In genomic region chr7:144814326-144814725, GRCh38 we compare ENCODE assay signal across 28 cellular contexts.
"Had no signal": no experiment of that assay in that cellular context is flagged by ENCODE, and none has a peak within 500 bp of the region (broad histone marks: within the 10 kb centered on the region; RNA-seq: fewer than 3 reads in every experiment).

No MANE protein-coding gene starts in this region.

- H3K27me3 Mint-ChIP-seq: activated CD4-positive, alpha-beta memory T cell treated with anti-CD3 and anti-CD28 coated beads, Interleukin-2, amount 10 ng/mL, durations not matched to agents 7 days and 5 days; activated naive CD8-positive, alpha-beta T cell treated with anti-CD3 and anti-CD28 coated beads, Interleukin-2, amount 10 ng/mL, durations not matched to agents 7 days and 5 days; central memory CD8-positive, alpha-beta T cell had no signal

- H3K9me3 ChIP-seq: ascending aorta, body of pancreas, MG63, Peyer's patch, SJCRH30, SK-N-SH had no signal

- DNase-seq: activated CD4-positive, alpha-beta memory T cell treated with anti-CD3 and anti-CD28 coated beads, Interleukin-2, amount 10 ng/mL, durations not matched to agents 7 days and 5 days; activated CD4-positive, alpha-beta T cell treated with anti-CD3 and anti-CD28 coated beads for 1 hour; activated CD4-positive, alpha-beta T cell treated with anti-CD3 and anti-CD28 coated beads, Interleukin-2, amount 50 U/mL, for 1 hour; activated CD8-positive, alpha-beta memory T cell treated with anti-CD3 and anti-CD28 coated beads, Interleukin-2, amount 50 U/mL, for 48 hours; activated effector memory CD4-positive, alpha-beta T cell treated with Interleukin-2 at 50 U/mL for 16 hours; activated naive CD4-positive, alpha-beta T cell treated with Interleukin-2 at 50 U/mL for 16 hours; activated naive CD8-positive, alpha-beta T cell treated with anti-CD3 and anti-CD28 coated beads, Interleukin-2, amount 10 ng/mL, durations not matched to agents 7 days and 5 days; activated T-cell treated with anti-CD3 and anti-CD28 coated beads, Interleukin-2, amount 50 U/mL, for 1 hour; amniotic stem cell; body of pancreas; MG63; MV-4-11; NCI-H1092 treated with DMSO at 0.1 percent for 48 hours; NCI-H1417 treated with DMSO at 0.1 percent for 48 hours; NCI-H1694 treated with DMSO at 0.1 percent for 48 hours; NCI-H2029 treated with DMSO at 0.1 percent for 48 hours; NCI-H510A treated with DMSO at 0.1 percent for 48 hours; Peyer's patch; Right ventricle myocardium superior; SJCRH30; SK-N-SH; SW 1271; T-helper 9 cell had no signal

- H3K36me3 ChIP-seq: ascending aorta, MG63, Peyer's patch, SJCRH30 had no signal

- H3K27ac ChIP-seq: ascending aorta, body of pancreas, Peyer's patch, RWPE1, SJCRH30 had no signal

- H3K27me3 ChIP-seq: ascending aorta, body of pancreas, MG63, Peyer's patch, SJCRH30 had no signal

- H3K36me3 Mint-ChIP-seq: WTC11 had no signal

- H3K4me3 Mint-ChIP-seq: activated CD4-positive, alpha-beta memory T cell treated with anti-CD3 and anti-CD28 coated beads, Interleukin-2, amount 10 ng/mL, durations not matched to agents 7 days and 5 days; activated naive CD8-positive, alpha-beta T cell treated with anti-CD3 and anti-CD28 coated beads, Interleukin-2, amount 10 ng/mL, durations not matched to agents 7 days and 5 days; central memory CD8-positive, alpha-beta T cell; T-helper 1 cell treated with Interleukin-12 subunit alpha and Interleukin-12 subunit beta and Interleukin-4 antibody, amounts not matched to agents 30 μg/mL and 1 μg/mL, for 36 hours; WTC11 had no signal

- H3K4me3 ChIP-seq: ascending aorta, body of pancreas, MG63, Peyer's patch, SJCRH30 had no signal

- H3K4me1 Mint-ChIP-seq: WTC11 had no signal

- H3K4me1 ChIP-seq: ascending aorta, body of pancreas had no signal

- H3K27ac Mint-ChIP-seq: activated CD4-positive, alpha-beta memory T cell treated with anti-CD3 and anti-CD28 coated beads, Interleukin-2, amount 10 ng/mL, durations not matched to agents 7 days and 5 days; activated naive CD8-positive, alpha-beta T cell treated with anti-CD3 and anti-CD28 coated beads, Interleukin-2, amount 10 ng/mL, durations not matched to agents 7 days and 5 days; T-helper 1 cell treated with Interleukin-12 subunit alpha and Interleukin-12 subunit beta and Interleukin-4 antibody, amounts not matched to agents 30 μg/mL and 1 μg/mL, for 36 hours; WTC11 had no signal

- ATAC-seq: body of pancreas, WTC11 had no signal

- H3K9me3 Mint-ChIP-seq: activated naive CD8-positive, alpha-beta T cell treated with anti-CD3 and anti-CD28 coated beads, Interleukin-2, amount 10 ng/mL, durations not matched to agents 7 days and 5 days; central memory CD8-positive, alpha-beta T cell; T-helper 1 cell treated with Interleukin-12 subunit alpha and Interleukin-12 subunit beta and Interleukin-4 antibody, amounts not matched to agents 30 μg/mL and 1 μg/mL, for 36 hours; WTC11 had no signal
